19 cellular contexts compared by ENCODE assay signal in the genomic region with DNA sequence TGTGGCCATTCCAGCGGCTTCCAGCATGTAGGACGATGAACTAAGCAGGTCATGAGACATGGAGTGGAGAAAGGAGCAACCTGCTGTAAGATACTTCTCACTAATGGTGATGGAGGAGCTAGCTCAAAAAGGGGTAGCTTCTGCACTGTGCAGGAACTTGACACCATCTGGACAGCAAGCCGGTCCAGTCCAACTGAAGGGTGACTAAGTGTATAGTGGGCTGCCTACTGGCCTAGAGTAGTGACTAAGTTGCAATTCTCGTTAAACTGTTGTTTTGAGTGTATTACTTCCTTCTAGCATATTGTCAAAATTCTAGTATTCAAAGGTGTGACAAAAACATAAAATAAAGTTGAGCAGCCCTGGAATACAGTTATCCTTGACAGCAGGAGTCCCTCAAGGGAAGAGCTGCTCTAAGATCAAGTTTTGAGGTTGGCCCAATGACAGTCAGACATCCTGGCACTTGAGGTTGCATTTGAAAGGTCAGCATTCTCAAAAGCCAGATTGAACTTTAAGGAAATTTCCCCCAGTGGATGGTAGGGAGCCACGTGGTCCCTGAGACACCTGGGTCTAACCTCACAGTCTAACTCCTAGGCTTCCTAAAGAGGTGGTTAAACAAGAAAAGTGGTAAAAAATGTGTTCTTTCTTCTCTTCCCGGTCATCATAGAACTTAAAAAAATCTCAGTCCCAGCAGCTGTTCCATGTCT. TPM values are rescaled to one million over a fixed set of nuclear protein-coding genes. Genes with fewer than 3 reads are reported as not detected.
A peak's percentile ranks its signal among the peaks of the same experiment; 100 is the strongest.
DNase-seq lines count a peak whose midpoint lies in the region; ATAC-seq and TF ChIP-seq lines count a peak whose summit lies in the region.
"Had no signal": no experiment of that assay in that cellular context is flagged by ENCODE, and none has a peak within 500 bp of the region (broad histone marks: within the 10 kb centered on the region; RNA-seq: fewer than 3 reads in every experiment).

No MANE protein-coding gene starts in this region.

- H3K27me3 ChIP-seq in dorsolateral prefrontal cortex = peaks cover 0 to 64% (median 27%) of the 10 kb centered on the region in 45 donors
- H3K27me3 ChIP-seq: BE2C had no signal

- no peak overlapping the region for H3K4me3 Mint-ChIP-seq in activated CD4-positive, alpha-beta memory T cell treated with anti-CD3 and anti-CD28 coated beads for 36 hours
- H3K4me3 Mint-ChIP-seq: CD4-positive, alpha-beta T cell had no signal

- no peaks in the 10 kb centered on the region for H3K36me3 Mint-ChIP-seq in activated CD4-positive, alpha-beta memory T cell treated with anti-CD3 and anti-CD28 coated beads for 36 hours

- no peak for TF ChIP-seq CTCF in foreskin fibroblast (IDR thresholded peaks at IDR 0.05; ENCODE audit: low read depth, low read length)
- TF ChIP-seq CTCF in dorsolateral prefrontal cortex (IDR thresholded peaks at IDR 0.05 in 54 of 56, conservative IDR thresholded peaks at IDR 0.05 in 2 of 56; ENCODE audit: low read depth in 1 of 56, partially characterized antibody in 56 of 56) = no peak

- POLR2A ChIA-PET in activated CD4-positive, alpha-beta memory T cell treated with anti-CD3 and anti-CD28 coated beads for 36 hours (lab: Charles Lee) = no interaction called here

- no peaks in the 10 kb centered on the region for H3K9me3 Mint-ChIP-seq in activated CD4-positive, alpha-beta memory T cell treated with anti-CD3 and anti-CD28 coated beads for 36 hours
- H3K9me3 Mint-ChIP-seq: CD4-positive, alpha-beta T cell had no signal

- DNase-seq in AG20443 (ENCODE audit: low spot score) = peak; percentile 26
- DNase-seq in HT1080 (ENCODE audit: low read depth) = peak; percentile 25
- peak; percentile 63 for DNase-seq in RPMI8226
- DNase-seq in foreskin fibroblast = peak; percentile 29 to 60
- DNase-seq in activated CD4-positive, alpha-beta memory T cell treated with anti-CD3 and anti-CD28 coated beads for 36 hours = no peak
- no peak for DNase-seq in dorsolateral prefrontal cortex
- DNase-seq: BE2C; CD4-positive, alpha-beta T cell; NCI-H1092; NCI-H146; NCI-H2081 treated with DMSO at 0.1 percent for 48 hours; NCI-H510A; NCI-H774; PC-9; Right ventricle myocardium superior had no signal

- no peak for ATAC-seq in GM18498 (IDR thresholded peaks at IDR 0.05; ENCODE audit: unreplicated experiment)
- ATAC-seq in activated CD4-positive, CD25-positive, alpha-beta regulatory T cell treated with anti-CD3 and anti-CD28 coated beads, Interleukin-2, amount 50 U/mL, for 24 hours = no peak
- ATAC-seq: K562 had no signal

- CTCF ChIA-PET in activated CD4-positive, alpha-beta memory T cell treated with anti-CD3 and anti-CD28 coated beads for 36 hours (lab: Charles Lee) = interaction anchor here (1.4 to 1.5 kb wide), 2 partner anchors 10 to 11 kb away, joined by 3 to 4 read pairs; no protein-coding TSS in a partner anchor

- intact Hi-C loops in activated CD4-positive, alpha-beta memory T cell treated with anti-CD3 and anti-CD28 coated beads for 36 hours (cut with micrococcal nuclease) = no loop called here
- intact Hi-C loops in dorsolateral prefrontal cortex (cut with DNase I) = no loop called here

- H3K27ac Mint-ChIP-seq in activated CD4-positive, alpha-beta memory T cell treated with anti-CD3 and anti-CD28 coated beads for 36 hours = no peak overlapping the region
- H3K27ac Mint-ChIP-seq: CD4-positive, alpha-beta T cell had no signal

- H3K27me3 Mint-ChIP-seq in activated CD4-positive, alpha-beta memory T cell treated with anti-CD3 and anti-CD28 coated beads for 36 hours = peaks cover 4% of the 10 kb centered on the region

- H3K4me1 Mint-ChIP-seq in activated CD4-positive, alpha-beta memory T cell treated with anti-CD3 and anti-CD28 coated beads for 36 hours (ENCODE audit: low read depth) = no peaks in the 10 kb centered on the region

- H3K4me3 ChIP-seq in foreskin fibroblast (ENCODE audit: low read depth in 1 of 2, low read length in 2 of 2) = no peak overlapping the region
- H3K4me3 ChIP-seq in dorsolateral prefrontal cortex = no peak overlapping the region
- H3K4me3 ChIP-seq: K562, PC-9 had no signal

- no peak overlapping the region for H3K27ac ChIP-seq in dorsolateral prefrontal cortex
- H3K27ac ChIP-seq: PC-9 had no signal

RNA-seq across cellular contexts. Expression of gene CETN2, which starts 8.0 kb away (rescaled TPM):
- 19.4 and 21.0 TPM in 2 replicates for total RNA-seq in HT1080 (2014; rRNA removed; shearing (Covaris generic))
- 30.0 and 33.2 TPM in 2 replicates for polyA plus RNA-seq in HT1080 (2015; cell fraction: cytosol; rRNA removed)
- 21.2 and 21.6 TPM in 2 replicates for polyA plus RNA-seq in HT1080 (2015; cell fraction: nucleus; rRNA removed)
- 10 to 100 TPM; 12.3 to 12.6 TPM for total RNA-seq in activated CD4-positive, alpha-beta memory T cell treated with anti-CD3 and anti-CD28 coated beads for 36 hours
- 10 to 100 TPM; 19.4 to 43.5 (median 31.8) TPM for total RNA-seq in dorsolateral prefrontal cortex

RNA-seq across cellular contexts. Expression of gene NSDHL, which starts 8.3 kb away (rescaled TPM):
- 36.7 and 43.2 TPM in 2 replicates for total RNA-seq in HT1080 (2014; rRNA removed; shearing (Covaris generic))
- polyA plus RNA-seq in HT1080 (2015; cell fraction: cytosol; rRNA removed) = 20.4 and 20.6 TPM in 2 replicates
- polyA plus RNA-seq in HT1080 (2015; cell fraction: nucleus; rRNA removed) = 28.6 and 29.6 TPM in 2 replicates
- total RNA-seq in activated CD4-positive, alpha-beta memory T cell treated with anti-CD3 and anti-CD28 coated beads for 36 hours = 10 to 100 TPM; 20.2 to 23.3 TPM
- total RNA-seq in dorsolateral prefrontal cortex = 10 to 100 TPM in 119 of 120 experiments, 1 to 10 TPM in 1; 6.2 to 24.5 (median 15.9) TPM

RNA-seq across cellular contexts. Expression of gene MAGEA6, which starts 53.0 kb away (rescaled TPM):
- 208 and 228 TPM in 2 replicates for total RNA-seq in HT1080 (2014; rRNA removed; shearing (Covaris generic))
- 133 and 138 TPM in 2 replicates for polyA plus RNA-seq in HT1080 (2015; cell fraction: cytosol; rRNA removed)
- polyA plus RNA-seq in HT1080 (2015; cell fraction: nucleus; rRNA removed) = 118 and 125 TPM in 2 replicates
- total RNA-seq in activated CD4-positive, alpha-beta memory T cell treated with anti-CD3 and anti-CD28 coated beads for 36 hours = not detected
- not detected for total RNA-seq in dorsolateral prefrontal cortex
- total RNA-seq: CD4-positive, alpha-beta T cell; Right ventricle myocardium superior; T-helper 1 cell treated with Interleukin-12 subunit alpha and Interleukin-12 subunit beta and Interleukin-4 antibody, amounts not matched to agents 30 ng/mL and 1 ng/mL, for 36 hours had no signal

Comparison
In these comparisons a context has a peak if more than half of its experiments do, and no peak if none do; other contexts are left out.
1. DNase-seq: peak in AG20443 (single experiment), HT1080 (single experiment), RPMI8226 (single experiment) and foreskin fibroblast (2 of 2); none in activated CD4-positive, alpha-beta memory T cell treated with anti-CD3 and anti-CD28 coated beads for 36 hours (single experiment) and dorsolateral prefrontal cortex (0 of 10).
2. RNA of gene MAGEA6, which starts 53.0 kb away (total RNA-seq): 208 to 228 TPM in HT1080; not detected in activated CD4-positive, alpha-beta memory T cell treated with anti-CD3 and anti-CD28 coated beads for 36 hours and not detected in dorsolateral prefrontal cortex; every median in the first group is over 100 times any median in the second.